10 cellular contexts compared by ENCODE assay signal in the genomic region with DNA sequence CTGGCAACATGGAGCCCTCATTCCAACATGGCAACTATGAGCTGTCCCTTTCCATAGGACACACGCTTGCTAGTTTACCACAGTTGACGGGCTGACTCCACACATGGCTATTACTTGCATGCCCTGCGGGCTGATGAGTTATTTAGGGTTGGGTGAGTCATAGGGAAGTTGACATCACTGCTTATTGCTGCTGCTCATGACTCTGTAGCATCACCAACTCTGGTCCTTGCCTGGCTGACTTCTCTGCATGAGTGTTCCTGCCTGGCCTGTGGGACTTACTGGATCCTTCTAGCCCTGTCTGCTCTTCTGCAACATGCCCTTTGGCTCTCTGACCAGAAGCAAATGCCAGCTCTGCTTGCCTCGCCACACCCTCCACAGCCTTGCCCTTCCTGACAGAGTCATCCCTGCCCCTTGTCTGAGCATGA.
A peak's percentile ranks its signal among the peaks of the same experiment; 100 is the strongest.
DNase-seq lines count a peak whose midpoint lies in the region; ATAC-seq, FAIRE-seq and TF ChIP-seq lines count a peak whose summit lies in the region.
"Had no signal": no experiment of that assay in that cellular context is flagged by ENCODE, and none has a peak within 500 bp of the region (broad histone marks: within the 10 kb centered on the region; RNA-seq: fewer than 3 reads in every experiment).

No MANE protein-coding gene starts in this region.

- WGBS in transverse colon (ENCODE audit: low coverage in 1 of 2), 2 donors: 50% methylated on average over 4 of the region's 4 CpGs; no CpG with 5 or more reads in 1 of the 2 donors

- H3K9me3 ChIP-seq in transverse colon: no peaks in the 10 kb centered on the region
- H3K9me3 ChIP-seq: body of pancreas had no signal

- peak overlapping the region; percentile 57 for H3K27ac ChIP-seq in epithelial cell of prostate
- peak overlapping the region in 1 of 4 donors; percentile 37 for H3K27ac ChIP-seq in transverse colon
- H3K27ac ChIP-seq: body of pancreas had no signal

- TF ChIP-seq EP300 in transverse colon (IDR thresholded peaks at IDR 0.05; ENCODE audit: low read depth): no peak

- no peaks in the 10 kb centered on the region for H3K27me3 ChIP-seq in transverse colon
- H3K27me3 ChIP-seq: body of pancreas had no signal

- no peak for TF ChIP-seq CTCF in retinal pigment epithelial cell (conservative IDR thresholded peaks at IDR 0.05; ENCODE audit: low read depth, low read length)
- TF ChIP-seq CTCF in transverse colon (IDR thresholded peaks at IDR 0.05): no peak
- TF ChIP-seq CTCF in D721Med (IDR thresholded peaks at IDR 0.05; ENCODE audit: insufficient read depth, missing control alignments): no peak

- peak; percentile 25 for DNase-seq in activated naive CD4-positive, alpha-beta T cell treated with Interleukin-2 at 50 U/mL for 16 hours
- no peak for DNase-seq in activated naive CD4-positive, alpha-beta T cell (lab: John Stamatoyannopoulos, UW)
- DNase-seq in OCI-M1 (lab: John Stamatoyannopoulos, UW): peak; percentile 14
- DNase-seq in epithelial cell of prostate (ENCODE audit: low read depth, low spot score): peak; percentile 98
- peak; percentile 61 for DNase-seq in retinal pigment epithelial cell (ENCODE audit: low read depth)
- no peak for DNase-seq in transverse colon
- no peak for DNase-seq in D721Med (ENCODE audit: insufficient read length, low spot score)

- no peak for FAIRE-seq in D721Med (lab: Jason Lieb, UNC)
- FAIRE-seq: G401.6 had no signal

- in situ Hi-C loops in transverse colon (cut with MboI; ENCODE audit: low pct_ligation_motif_present in 1 of 4, low pct_unique_long_range_greater_than_20kb in 1 of 4, low sequenced_read_pairs in 3 of 4): no loop called here

- H3K36me3 ChIP-seq in transverse colon: peaks cover 0 to 17% (median 0%) of the 10 kb centered on the region in 4 donors

- TF ChIP-seq POLR2A in transverse colon (IDR thresholded peaks at IDR 0.05): no peak

- peak; percentile 82 for ATAC-seq in HG02840 (IDR thresholded peaks at IDR 0.05; ENCODE audit: low FRiP score, unreplicated experiment)
- ATAC-seq: body of pancreas had no signal

- H3K4me3 ChIP-seq in retinal pigment epithelial cell (ENCODE audit: low read length): no peak overlapping the region
- H3K4me3 ChIP-seq in transverse colon: no peak overlapping the region
- H3K4me3 ChIP-seq: body of pancreas had no signal

- no peaks in the 10 kb centered on the region for H3K4me1 ChIP-seq in transverse colon
- H3K4me1 ChIP-seq: body of pancreas had no signal

- intact Hi-C loops in transverse colon (cut with DNase I; ENCODE audit: low total_unique reads): no loop called here

Comparison
In these comparisons a context has a peak if more than half of its experiments do, and no peak if none do; other contexts are left out.
1. DNase-seq: peak in activated naive CD4-positive, alpha-beta T cell treated with Interleukin-2 at 50 U/mL for 16 hours (single experiment), OCI-M1 (single experiment), epithelial cell of prostate (single experiment) and retinal pigment epithelial cell (single experiment); none in activated naive CD4-positive, alpha-beta T cell (0 of 4), transverse colon (single experiment) and D721Med (single experiment).